Comparison of ENCODE assay signal across 8 cellular contexts in the genomic region with DNA sequence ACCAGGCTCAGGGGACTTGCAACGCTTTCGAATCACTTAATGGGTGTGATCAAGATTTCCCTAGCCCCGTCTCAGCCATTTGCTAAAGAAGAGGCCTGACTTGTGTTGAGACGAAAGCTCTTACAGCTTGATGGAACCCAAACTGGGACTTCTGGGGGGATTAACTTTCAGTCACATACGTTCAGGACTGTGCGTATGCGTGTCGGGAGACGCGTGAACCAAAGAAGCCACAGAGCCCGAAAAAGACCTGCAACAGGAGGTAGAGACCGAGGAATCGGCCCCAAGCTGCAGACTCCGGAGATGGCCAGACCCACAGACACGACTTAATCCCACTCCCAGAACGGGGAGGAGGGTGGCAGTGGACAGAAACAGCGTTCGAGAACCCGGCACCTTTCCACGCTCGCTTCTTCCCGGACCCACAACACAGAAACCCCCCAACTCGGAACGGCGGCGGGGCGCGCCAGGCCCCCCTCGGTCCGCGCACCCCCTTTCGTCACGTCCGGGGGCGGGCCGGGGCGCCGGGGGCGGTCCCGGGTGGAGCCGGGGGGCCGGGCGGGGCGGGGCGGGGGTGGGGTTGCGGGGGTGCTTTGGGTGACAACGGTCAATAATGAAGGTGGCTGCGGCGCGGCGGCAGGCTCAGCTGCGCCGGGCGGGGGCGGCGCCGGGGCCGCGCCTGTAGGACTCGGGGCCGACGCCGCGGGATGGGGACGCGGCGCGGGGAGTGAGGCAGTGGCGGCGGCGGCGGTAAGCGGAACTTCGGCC. TPM values are rescaled to one million over a fixed set of nuclear protein-coding genes. Genes with fewer than 3 reads are reported as not detected.
DNase-seq lines count a peak whose midpoint lies in the region; ATAC-seq, FAIRE-seq and TF ChIP-seq lines count a peak whose summit lies in the region.

TSS of gene ATP11B (plus strand) at position 604 of the 762 bp plus-strand sequence. CDS start 256 bp downstream, outside the sequence.

- H3K27me3 Mint-ChIP-seq in T-helper 1 cell treated with Interleukin-12 subunit alpha and Interleukin-12 subunit beta and Interleukin-4 antibody, amounts not matched to agents 30 μg/mL and 1 μg/mL, for 36 hours (ENCODE audit: low read depth): no peaks in the 10 kb centered on the region

- DNase-seq in GM12892 (ENCODE audit: insufficient read length) (peak; percentile 77), NCI-H1105 (lab: John Stamatoyannopoulos, UW) (peak; percentile 75), amniotic stem cell (lab: John Stamatoyannopoulos, UW) (peak; percentile 33), left ventricle myocardium inferior (peak; percentile 78), prostate gland (ENCODE audit: low spot score) (peak; percentile 79), upper lobe of right lung (peak; percentile 91)

- H3K9me3 Mint-ChIP-seq in T-helper 1 cell treated with Interleukin-12 subunit alpha and Interleukin-12 subunit beta and Interleukin-4 antibody, amounts not matched to agents 30 μg/mL and 1 μg/mL, for 36 hours: no peaks in the 10 kb centered on the region

- H3K36me3 Mint-ChIP-seq in T-helper 1 cell treated with Interleukin-12 subunit alpha and Interleukin-12 subunit beta and Interleukin-4 antibody, amounts not matched to agents 30 μg/mL and 1 μg/mL, for 36 hours (ENCODE audit: low read depth): peaks cover 14% of the 10 kb centered on the region

- H3K4me3 ChIP-seq in left ventricle myocardium inferior (peak within 1 kb of the TSS; percentile 93), prostate gland (peak within 1 kb of the TSS; percentile 83 to 96), upper lobe of right lung (peak within 1 kb of the TSS; percentile 80)

- peak within 1 kb of the TSS; percentile 97 for H3K27ac ChIP-seq in left ventricle myocardium inferior (replicated peaks)
- H3K27ac ChIP-seq in prostate gland: peak within 1 kb of the TSS; percentile 94 to 97
- peak within 1 kb of the TSS; percentile 95 for H3K27ac ChIP-seq in upper lobe of right lung

- H3K36me3 ChIP-seq in left ventricle myocardium inferior (no peaks in the 10 kb centered on the region), prostate gland (no peaks in the 10 kb centered on the region), upper lobe of right lung (no peaks in the 10 kb centered on the region)

- H3K4me1 ChIP-seq in left ventricle myocardium inferior (peaks cover 48% of the 10 kb centered on the region), prostate gland (replicated peaks) (peaks cover 5% of the 10 kb centered on the region), upper lobe of right lung (peaks cover 20% of the 10 kb centered on the region)

- peak; percentile 80; the same call in 1 of the 2 replicates for TF ChIP-seq POLR2A in GM12892 (IDR thresholded peaks at IDR 0.05; ENCODE audit: low read depth, low read length)
- TF ChIP-seq POLR2A in prostate gland (IDR thresholded peaks at IDR 0.05): peak; percentile 66

- H3K9me3 ChIP-seq in left ventricle myocardium inferior (replicated peaks): no peaks in the 10 kb centered on the region
- no peaks in the 10 kb centered on the region for H3K9me3 ChIP-seq in prostate gland
- H3K9me3 ChIP-seq in upper lobe of right lung: no peaks in the 10 kb centered on the region

- peaks cover 28% of the 10 kb centered on the region for H3K4me1 Mint-ChIP-seq in T-helper 1 cell treated with Interleukin-12 subunit alpha and Interleukin-12 subunit beta and Interleukin-4 antibody, amounts not matched to agents 30 μg/mL and 1 μg/mL, for 36 hours (ENCODE audit: low read depth)

- H3K27ac Mint-ChIP-seq in T-helper 1 cell treated with Interleukin-12 subunit alpha and Interleukin-12 subunit beta and Interleukin-4 antibody, amounts not matched to agents 30 μg/mL and 1 μg/mL, for 36 hours: peak within 1 kb of the TSS; percentile 99

- peak within 1 kb of the TSS; percentile 96 for H3K4me3 Mint-ChIP-seq in T-helper 1 cell treated with Interleukin-12 subunit alpha and Interleukin-12 subunit beta and Interleukin-4 antibody, amounts not matched to agents 30 μg/mL and 1 μg/mL, for 36 hours

- intact Hi-C loops in left ventricle myocardium inferior (cut with micrococcal nuclease): no loop called here
- intact Hi-C loops in prostate gland (cut with DNase I): no loop called here
- intact Hi-C loops in upper lobe of right lung (cut with DNase I): no loop called here

- FAIRE-seq in GM12892 (lab: Jason Lieb, UNC): peak; percentile 79

- peak; percentile 65 for ATAC-seq in HG02610 (IDR thresholded peaks at IDR 0.05; ENCODE audit: unreplicated experiment)
- ATAC-seq in upper lobe of right lung: peak; percentile 94

- WGBS in prostate gland: 1% methylated on average over 62 of the region's 74 CpGs

- TF ChIP-seq CTCF in left ventricle myocardium inferior (IDR thresholded peaks at IDR 0.05; ENCODE audit: borderline replicate concordance): no peak
- no peak for TF ChIP-seq CTCF in prostate gland (IDR thresholded peaks at IDR 0.05)
- TF ChIP-seq CTCF in upper lobe of right lung (IDR thresholded peaks at IDR 0.05): no peak

- H3K27me3 ChIP-seq in left ventricle myocardium inferior (ENCODE audit: low read depth): peaks cover 4% of the 10 kb centered on the region
- no peaks in the 10 kb centered on the region for H3K27me3 ChIP-seq in prostate gland (replicated peaks; ENCODE audit: insufficient read depth)
- no peaks in the 10 kb centered on the region for H3K27me3 ChIP-seq in upper lobe of right lung

RNA-seq across cellular contexts. Expression of gene ATP11B, which starts in this region (rescaled TPM):
- polyA plus RNA-seq in GM12892 (2012; ENCODE audit: missing spikeins): 31.1 TPM
- total RNA-seq in left ventricle myocardium inferior (32.4 TPM), prostate gland (100 to 1,000 TPM; 120 to 122 TPM), upper lobe of right lung (70.7 TPM)

Comparison
In these comparisons a context has a peak if more than half of its experiments do, and no peak if none do; other contexts are left out.
1. Peak in every context shown above with its lines: DNase-seq, ATAC-seq, H3K4me3 ChIP-seq and H3K27ac ChIP-seq.
2. DNase-seq: peak in every context shown above with its lines; median percentile 91 in upper lobe of right lung; 79 in prostate gland; 78 in left ventricle myocardium inferior; 77 in GM12892; 75 in NCI-H1105; 33 in amniotic stem cell.